ENCODE assay signal across 18 cellular contexts in the genomic region with DNA sequence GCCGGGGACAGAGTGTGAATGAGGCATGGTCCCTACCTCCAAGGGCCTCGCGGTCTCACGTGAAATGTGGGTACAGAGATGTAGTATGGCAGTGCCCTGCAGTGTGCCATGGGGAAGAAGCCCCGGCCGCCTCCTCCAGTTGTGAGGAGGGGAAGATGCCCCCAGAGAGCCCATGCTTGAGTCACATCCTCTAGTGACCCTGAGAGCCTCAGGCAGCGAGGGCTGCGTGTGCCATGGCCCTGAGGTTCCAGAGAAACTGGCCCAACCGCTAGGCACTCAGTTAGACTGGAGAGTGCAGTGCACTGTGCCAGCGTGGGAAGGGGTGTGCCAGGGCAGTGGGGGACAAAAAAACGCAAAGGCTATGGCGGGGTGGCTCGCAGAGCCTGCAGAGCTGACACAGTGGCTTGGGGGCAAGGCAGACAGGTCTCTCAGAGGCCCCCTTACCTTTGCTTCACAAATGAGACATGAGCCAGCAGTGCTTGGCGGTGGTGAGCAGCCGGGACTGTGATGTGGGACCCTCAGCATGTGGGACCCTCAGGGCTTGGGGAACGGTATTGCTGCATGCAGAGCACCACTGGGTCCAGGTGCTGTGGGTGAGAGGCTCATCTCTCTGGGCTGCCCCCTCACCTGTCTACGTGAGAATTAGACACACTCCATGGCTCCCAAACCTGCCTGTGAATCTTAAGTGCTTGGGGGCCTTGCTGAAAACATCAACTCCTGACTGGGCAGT.
DNase-seq lines count a peak whose midpoint lies in the region; ATAC-seq and TF ChIP-seq lines count a peak whose summit lies in the region.
"Had no signal": no experiment of that assay in that cellular context is flagged by ENCODE, and none has a peak within 500 bp of the region (broad histone marks: within the 10 kb centered on the region; RNA-seq: fewer than 3 reads in every experiment).

No MANE protein-coding gene starts in this region.

- no peaks in the 10 kb centered on the region for H3K27me3 ChIP-seq in muscle layer of duodenum (ENCODE audit: low read depth, low read length)
- no peaks in the 10 kb centered on the region for H3K27me3 ChIP-seq in suprapubic skin
- H3K27me3 ChIP-seq: BE2C, body of pancreas had no signal

- H3K36me3 Mint-ChIP-seq in endothelial cell (ENCODE audit: low read depth, unreplicated experiment) (peaks cover 73% of the 10 kb centered on the region), Calu3 (ENCODE audit: insufficient read depth, unreplicated experiment) (no peaks in the 10 kb centered on the region)

- H3K27me3 Mint-ChIP-seq in endothelial cell (ENCODE audit: unreplicated experiment) (peaks cover 16% of the 10 kb centered on the region), Calu3 (ENCODE audit: unreplicated experiment) (no peaks in the 10 kb centered on the region)

- H3K27ac Mint-ChIP-seq in endothelial cell (ENCODE audit: unreplicated experiment) (peak overlapping the region; percentile 90), Calu3 (ENCODE audit: unreplicated experiment) (no peak overlapping the region)
- H3K27ac Mint-ChIP-seq: activated B cell treated with CpG ODN at 0.5 μM for 24 hours had no signal

- TF ChIP-seq EP300 in suprapubic skin (IDR thresholded peaks at IDR 0.05) = no peak

- TF ChIP-seq CTCF in RWPE1 (conservative IDR thresholded peaks at IDR 0.05; ENCODE audit: low read depth) (no peak), endothelial cell (IDR thresholded peaks at IDR 0.05; ENCODE audit: unreplicated experiment) (no peak), suprapubic skin (IDR thresholded peaks at IDR 0.05) (no peak), Calu3 (IDR thresholded peaks at IDR 0.05; ENCODE audit: unreplicated experiment) (no peak)

- H3K4me1 ChIP-seq in muscle layer of duodenum (ENCODE audit: control insufficient read depth in 1 of 2, insufficient read depth in 2 of 2, low read length in 2 of 2) = peaks cover 13 to 40% of the 10 kb centered on the region in 2 donors
- peaks cover 39% of the 10 kb centered on the region for H3K4me1 ChIP-seq in suprapubic skin

- 70% methylated on average over 13 of the region's 17 CpGs for WGBS in suprapubic skin

- peaks cover 82% of the 10 kb centered on the region for H3K4me1 Mint-ChIP-seq in endothelial cell (ENCODE audit: unreplicated experiment)
- H3K4me1 Mint-ChIP-seq in Calu3 (ENCODE audit: low read depth, unreplicated experiment) = no peaks in the 10 kb centered on the region

- no peaks in the 10 kb centered on the region for H3K9me3 Mint-ChIP-seq in endothelial cell (ENCODE audit: unreplicated experiment)
- H3K9me3 Mint-ChIP-seq in Calu3 (ENCODE audit: low read depth, unreplicated experiment) = no peaks in the 10 kb centered on the region
- H3K9me3 Mint-ChIP-seq: activated B cell treated with CpG ODN at 0.5 μM for 24 hours had no signal

- POLR2A ChIA-PET in RWPE1 (lab: Yijun Ruan, JAX; ENCODE audit: low non-redundant PET) = no interaction called here

- intact Hi-C loops in Calu3 (cut with micrococcal nuclease; ENCODE audit: unreplicated experiment) = loop anchor here (5.0 kb wide), 1 partner anchor 191 kb away; no protein-coding TSS in a partner anchor

- no peak for TF ChIP-seq POLR2A in suprapubic skin (IDR thresholded peaks at IDR 0.05)

- CTCF ChIA-PET in RWPE1 (lab: Yijun Ruan, JAX) (interaction anchor here (0.7 kb wide), 1 partner anchor 98 kb away, joined by 3 read pairs; no protein-coding TSS in a partner anchor), Calu3 (lab: Charles Lee) (no interaction called here)

- no peak for ATAC-seq in HG03139 (IDR thresholded peaks at IDR 0.05; ENCODE audit: unreplicated experiment)
- ATAC-seq: body of pancreas had no signal

- H3K9me3 ChIP-seq in muscle layer of duodenum (ENCODE audit: control insufficient read depth in 1 of 2, low read length in 2 of 2) (no peaks in the 10 kb centered on the region), suprapubic skin (no peaks in the 10 kb centered on the region)
- H3K9me3 ChIP-seq: BE2C, body of pancreas had no signal

- H3K27ac ChIP-seq in RWPE1 (peak overlapping the region; percentile 50), muscle layer of duodenum (ENCODE audit: low read length) (peak overlapping the region; percentile 86), suprapubic skin (peak overlapping the region; percentile 38)

- H3K4me3 Mint-ChIP-seq in endothelial cell (ENCODE audit: unreplicated experiment) = no peak overlapping the region
- no peak overlapping the region for H3K4me3 Mint-ChIP-seq in Calu3 (ENCODE audit: low read depth, unreplicated experiment)
- H3K4me3 Mint-ChIP-seq: activated B cell treated with CpG ODN at 0.5 μM for 24 hours had no signal

- DNase-seq in RWPE1 (ENCODE audit: low spot score) (no peak), endothelial cell (ENCODE audit: low spot score) (no peak), suprapubic skin (ENCODE audit: low spot score in 2 of 2) (no peak), NCI-H2171 treated with DMSO at 0.1 percent for 48 hours (lab: John Stamatoyannopoulos, UW) (no peak), Calu3 (no peak), DMS79 treated with DMSO at 0.1 percent for 48 hours (lab: John Stamatoyannopoulos, UW) (no peak)
- DNase-seq: activated B cell treated with CpG ODN at 0.5 μM for 24 hours; activated CD8-positive, alpha-beta memory T cell treated with anti-CD3 and anti-CD28 coated beads for 24 hours; activated gamma-delta T cell; BE2C; body of pancreas; DMS 273 treated with DMSO at 0.1 percent for 48 hours; effector CD8-positive, alpha-beta T cell; NCI-H1694 treated with DMSO at 0.1 percent for 48 hours; NCI-H526 treated with DMSO at 0.1 percent for 48 hours; T-helper 1 cell had no signal

- BruUV-seq in Calu3 (replicated peaks; lab: Mats Ljungman, UMichigan) = no TSS peak

- H3K36me3 ChIP-seq in muscle layer of duodenum (ENCODE audit: control insufficient read depth in 1 of 2, insufficient read depth in 2 of 2, low read length in 2 of 2) (no peaks in the 10 kb centered on the region), suprapubic skin (no peaks in the 10 kb centered on the region)
- H3K36me3 ChIP-seq: BE2C had no signal

- no peak overlapping the region for H3K4me3 ChIP-seq in muscle layer of duodenum (ENCODE audit: low read depth in 1 of 2, low read length in 2 of 2)
- H3K4me3 ChIP-seq in suprapubic skin = no peak overlapping the region
- H3K4me3 ChIP-seq: body of pancreas had no signal
